Comparison of ENCODE assay signal across 26 cellular contexts in the genomic region with DNA sequence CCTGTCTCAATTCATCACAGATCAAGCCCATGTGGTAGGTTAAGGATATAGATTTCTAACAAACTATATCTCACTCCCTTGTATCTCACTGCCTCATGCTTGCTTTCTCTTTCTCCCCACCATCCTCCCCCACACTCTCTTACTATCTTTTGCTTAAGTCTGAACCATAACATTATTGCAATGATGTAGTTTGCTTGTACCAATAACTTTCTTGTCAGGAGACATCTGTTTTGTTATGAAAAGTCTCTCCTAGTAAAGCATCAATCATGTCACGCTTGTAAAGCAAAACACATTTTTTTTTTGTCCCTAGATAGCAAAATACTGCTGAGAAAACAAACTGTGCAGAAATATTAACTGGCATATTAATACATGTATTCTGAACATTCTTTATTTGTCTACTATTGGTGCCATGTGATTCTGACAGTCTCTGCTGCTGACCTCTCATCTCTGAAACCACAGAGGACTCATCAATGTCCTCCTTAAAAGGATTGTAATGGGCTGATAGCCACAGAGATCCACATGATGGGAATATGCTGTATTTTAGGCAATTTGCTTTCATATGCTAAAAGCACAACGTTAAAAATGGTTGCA.
DNase-seq lines count a peak whose midpoint lies in the region; ATAC-seq, FAIRE-seq and TF ChIP-seq lines count a peak whose summit lies in the region.
"Had no signal": no experiment of that assay in that cellular context is flagged by ENCODE, and none has a peak within 500 bp of the region (broad histone marks: within the 10 kb centered on the region; RNA-seq: fewer than 3 reads in every experiment).

No MANE protein-coding gene starts in this region.

- H3K4me3 ChIP-seq in smooth muscle cell = no peak overlapping the region
- H3K4me3 ChIP-seq: breast epithelium, SJCRH30, suprapubic skin had no signal

- DNase-seq in GM03348 (ENCODE audit: low spot score) (peak; percentile 39), amniotic epithelial cell (ENCODE audit: low read depth) (peak; percentile 85), hepatic stellate cell (ENCODE audit: low spot score) (peak; percentile 2), smooth muscle cell (lab: John Stamatoyannopoulos, UW; ENCODE audit: unreplicated experiment) (no peak), NCI-H748 treated with DMSO at 0.1 percent for 48 hours (lab: John Stamatoyannopoulos, UW) (no peak), GM12891 (ENCODE audit: insufficient read length, low spot score) (no peak)
- DNase-seq: activated CD4-positive, alpha-beta memory T cell treated with anti-CD3 and anti-CD28 coated beads, Interleukin-2, amount 10 ng/mL, durations not matched to agents 7 days and 5 days; activated CD8-positive, alpha-beta memory T cell treated with anti-CD3 and anti-CD28 coated beads, Interleukin-2, amount 50 U/mL, for 48 hours; activated naive CD4-positive, alpha-beta T cell treated with anti-CD3 and anti-CD28 coated beads, Interleukin-2, amount 10 ng/mL, durations not matched to agents 7 days and 5 days; amygdala; CD8-positive, alpha-beta memory T cell; DMS 273 treated with DMSO at 0.1 percent for 48 hours; H9; midbrain; naive B cell; NCI-H1048; NCI-H2107; NCI-H774; SJCRH30; stimulated activated naive B cell treated with anti-CD40 and anti-IgM and Interleukin-4, amounts not matched to agents 10 μg/mL and 1 μg/mL and 100 μg/mL, for 72 hours; SW 1271 had no signal

- WGBS in smooth muscle cell (ENCODE audit: low lambda C conversion rate) = 59% methylated on average over 2 of the region's 2 CpGs

- no peaks in the 10 kb centered on the region for H3K4me1 ChIP-seq in smooth muscle cell (ENCODE audit: low read depth)
- H3K4me1 ChIP-seq: breast epithelium, suprapubic skin had no signal

- TF ChIP-seq POLR2A in GM12891 (IDR thresholded peaks at IDR 0.05; ENCODE audit: low read depth, low read length) = no peak

- ATAC-seq in HG02884 (IDR thresholded peaks at IDR 0.05; ENCODE audit: unreplicated experiment) = no peak
- ATAC-seq: stimulated activated naive B cell treated with anti-CD40 and anti-IgM and Interleukin-4, amounts not matched to agents 10 μg/mL and 1 μg/mL and 100 μg/mL, for 72 hours had no signal

- H3K9ac ChIP-seq in smooth muscle cell (ENCODE audit: low read depth) = no peak overlapping the region

- no peak for TF ChIP-seq CTCF in smooth muscle cell (IDR thresholded peaks at IDR 0.05; ENCODE audit: borderline replicate concordance, insufficient read depth, poor library complexity, severe bottlenecking)

- H3K9me3 ChIP-seq in smooth muscle cell (replicated peaks; ENCODE audit: low read depth) = no peaks in the 10 kb centered on the region
- H3K9me3 ChIP-seq: breast epithelium, SJCRH30, suprapubic skin had no signal

- no peak overlapping the region for H3K27ac ChIP-seq in smooth muscle cell (ENCODE audit: low read depth)
- H3K27ac ChIP-seq: breast epithelium, SJCRH30, suprapubic skin had no signal

- H3K27me3 ChIP-seq in smooth muscle cell (ENCODE audit: low read depth) = no peaks in the 10 kb centered on the region
- H3K27me3 ChIP-seq: breast epithelium, SJCRH30, suprapubic skin had no signal

- FAIRE-seq in GM12891 (lab: Jason Lieb, UNC) = no peak
- FAIRE-seq: endothelial cell of umbilical vein, keratinocyte had no signal

- H3K36me3 ChIP-seq in smooth muscle cell (ENCODE audit: low read depth) = no peaks in the 10 kb centered on the region
- H3K36me3 ChIP-seq: breast epithelium, SJCRH30, suprapubic skin had no signal

- H3F3A ChIP-seq in smooth muscle cell (ENCODE audit: low read depth) = no peaks in the 10 kb centered on the region

- H3K4me2 ChIP-seq in smooth muscle cell = no peak overlapping the region

- no peaks in the 10 kb centered on the region for H3K79me2 ChIP-seq in smooth muscle cell (ENCODE audit: low read depth)

- H2AFZ ChIP-seq in smooth muscle cell (ENCODE audit: low read depth) = peak overlapping the region; percentile 50

- H4K20me1 ChIP-seq in smooth muscle cell (ENCODE audit: low read depth) = no peaks in the 10 kb centered on the region

TF ChIP-seq in GM12891, 5 proteins besides CTCF, POLR2A, EP300 and RAD21:
- TF ChIP-seq POLR2AphosphoS5 (IDR thresholded peaks at IDR 0.05; ENCODE audit: low read depth, low read length) (no peak), POU2F2 (IDR thresholded peaks at IDR 0.05; ENCODE audit: low read depth, low read length) (no peak), TAF1 (IDR thresholded peaks at IDR 0.05; ENCODE audit: low read depth, low read length) (no peak), SPI1 (IDR thresholded peaks at IDR 0.05; ENCODE audit: low read depth, low read length) (no peak), PAX5 (IDR thresholded peaks at IDR 0.05; ENCODE audit: insufficient read depth, low read length, severe bottlenecking) (no peak)

Comparison
In these comparisons a context has a peak if more than half of its experiments do, and no peak if none do; other contexts are left out.
1. DNase-seq: peak in GM03348 (single experiment), amniotic epithelial cell (single experiment) and hepatic stellate cell (single experiment); none in smooth muscle cell (single experiment), NCI-H748 treated with DMSO at 0.1 percent for 48 hours (single experiment) and GM12891 (single experiment).